Comparison of ENCODE assay signal across 2 cellular contexts in the genomic region with DNA sequence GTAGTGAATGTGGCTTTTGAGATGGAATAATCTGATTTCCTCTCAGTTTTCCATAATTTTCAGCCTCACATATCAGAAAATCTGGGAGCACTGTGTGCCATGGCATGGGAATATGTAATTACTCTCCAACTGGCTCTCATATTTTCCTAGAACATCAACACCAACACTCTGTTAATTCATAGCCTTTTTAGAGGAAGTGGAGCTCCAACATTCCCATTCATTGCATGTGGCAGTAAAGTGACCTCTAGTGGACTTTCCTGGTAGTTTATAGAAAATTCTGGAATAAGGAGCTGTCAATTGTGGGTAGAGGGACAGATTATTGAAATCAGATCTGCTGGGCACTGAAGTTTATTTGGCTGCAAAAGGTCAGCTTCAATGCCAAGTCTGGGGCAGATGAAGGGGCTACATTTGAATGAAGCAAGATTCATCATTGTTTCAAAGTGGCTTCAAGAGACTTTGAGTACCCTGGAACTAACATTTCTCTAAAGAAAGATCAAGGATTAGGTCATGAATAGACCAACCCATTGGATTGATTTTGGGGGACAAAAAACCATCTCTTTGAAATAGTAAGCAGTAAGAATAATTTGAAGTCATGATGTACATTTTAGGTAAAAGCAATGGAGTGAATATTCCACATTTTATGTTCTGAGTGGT.
TF ChIP-seq lines count a peak whose summit lies in the region.

No MANE protein-coding gene starts in this region.

TF ChIP-seq in H1, 55 proteins besides CTCF, POLR2A, EP300 and RAD21:
- TF ChIP-seq, protein P1, sequence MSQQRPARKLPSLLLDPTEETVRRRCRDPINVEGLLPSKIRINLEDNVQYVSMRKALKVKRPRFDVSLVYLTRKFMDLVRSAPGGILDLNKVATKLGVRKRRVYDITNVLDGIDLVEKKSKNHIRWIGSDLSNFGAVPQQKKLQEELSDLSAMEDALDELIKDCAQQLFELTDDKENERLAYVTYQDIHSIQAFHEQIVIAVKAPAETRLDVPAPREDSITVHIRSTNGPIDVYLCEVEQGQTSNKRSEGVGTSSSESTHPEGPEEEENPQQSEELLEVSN (IDR thresholded peaks at IDR 0.05), result no peak
- no peak for TF ChIP-seq TAF1 (IDR thresholded peaks at IDR 0.05; ENCODE audit: low read depth, low read length)
- TF ChIP-seq NRF1 (IDR thresholded peaks at IDR 0.05; ENCODE audit: low read depth, low read length), result no peak
- TF ChIP-seq, protein P2, sequence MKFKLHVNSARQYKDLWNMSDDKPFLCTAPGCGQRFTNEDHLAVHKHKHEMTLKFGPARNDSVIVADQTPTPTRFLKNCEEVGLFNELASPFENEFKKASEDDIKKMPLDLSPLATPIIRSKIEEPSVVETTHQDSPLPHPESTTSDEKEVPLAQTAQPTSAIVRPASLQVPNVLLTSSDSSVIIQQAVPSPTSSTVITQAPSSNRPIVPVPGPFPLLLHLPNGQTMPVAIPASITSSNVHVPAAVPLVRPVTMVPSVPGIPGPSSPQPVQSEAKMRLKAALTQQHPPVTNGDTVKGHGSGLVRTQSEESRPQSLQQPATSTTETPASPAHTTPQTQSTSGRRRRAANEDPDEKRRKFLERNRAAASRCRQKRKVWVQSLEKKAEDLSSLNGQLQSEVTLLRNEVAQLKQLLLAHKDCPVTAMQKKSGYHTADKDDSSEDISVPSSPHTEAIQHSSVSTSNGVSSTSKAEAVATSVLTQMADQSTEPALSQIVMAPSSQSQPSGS (IDR thresholded peaks at IDR 0.05; ENCODE audit: low read length), result peak; percentile 81; the same call in 1 of the 2 replicates
- TF ChIP-seq, protein P3, sequence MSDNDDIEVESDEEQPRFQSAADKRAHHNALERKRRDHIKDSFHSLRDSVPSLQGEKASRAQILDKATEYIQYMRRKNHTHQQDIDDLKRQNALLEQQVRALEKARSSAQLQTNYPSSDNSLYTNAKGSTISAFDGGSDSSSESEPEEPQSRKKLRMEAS (IDR thresholded peaks at IDR 0.05), result no peak
- peak; percentile 30; the same call in 1 of the 2 replicates for TF ChIP-seq YY1 (IDR thresholded peaks at IDR 0.05; ENCODE audit: low read depth, low read length)
- TF ChIP-seq TEAD4 (IDR thresholded peaks at IDR 0.05; ENCODE audit: low read depth, low read length), result peak; percentile 42; the same call in 1 of the 2 replicates

TF ChIP-seq in neural cell, 6 proteins besides CTCF, POLR2A, EP300 and RAD21:
- TF ChIP-seq TAF1 (IDR thresholded peaks at IDR 0.05; ENCODE audit: low read depth), result no peak
- peak; percentile 51 for TF ChIP-seq SMC3 (conservative IDR thresholded peaks at IDR 0.05; ENCODE audit: poor library complexity)
